17 cellular contexts compared by ENCODE assay signal in the genomic region with DNA sequence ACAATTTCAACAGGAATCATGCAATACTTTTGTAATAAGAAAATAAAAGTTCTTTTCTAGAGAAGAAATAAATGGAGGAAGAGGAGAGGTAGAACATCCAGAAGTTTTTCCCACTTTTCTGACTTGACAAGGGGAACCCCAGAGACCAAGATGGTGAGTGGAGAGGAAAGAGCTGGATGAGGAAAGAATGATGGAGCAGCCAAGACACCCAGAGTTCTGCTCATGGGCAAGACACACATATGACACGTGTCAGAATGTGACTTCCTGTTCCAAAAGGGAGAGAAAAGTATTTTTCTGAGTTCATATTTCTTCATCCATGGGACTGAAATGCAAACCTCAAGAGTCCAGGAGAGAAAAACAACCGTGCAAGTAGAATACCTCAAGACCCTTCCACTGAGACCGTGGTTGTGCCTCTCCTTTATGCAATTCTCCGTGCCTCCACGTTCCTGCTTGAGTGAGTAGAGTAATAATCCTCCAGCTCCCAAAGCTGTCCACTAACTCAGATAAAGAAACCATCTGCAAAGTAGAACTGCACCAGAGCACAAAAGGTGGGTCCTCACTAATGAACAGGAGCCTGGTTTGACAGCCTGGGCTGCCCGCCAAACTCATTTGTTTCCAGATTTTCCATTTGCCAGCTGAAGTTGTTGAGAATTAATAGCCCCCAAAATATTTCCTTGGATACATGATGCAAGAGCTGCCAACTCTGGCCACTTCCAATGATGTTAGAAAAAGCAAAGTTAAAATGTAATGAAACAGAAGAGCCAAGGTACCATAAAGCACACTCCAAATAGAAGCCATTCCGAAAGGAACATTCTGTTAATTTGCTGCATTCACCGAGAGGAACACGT.
DNase-seq lines count a peak whose midpoint lies in the region; ATAC-seq and TF ChIP-seq lines count a peak whose summit lies in the region.
"Had no signal": no experiment of that assay in that cellular context is flagged by ENCODE, and none has a peak within 500 bp of the region (broad histone marks: within the 10 kb centered on the region; RNA-seq: fewer than 3 reads in every experiment).

No MANE protein-coding gene starts in this region.

- in situ Hi-C loops in GM13976 (cut with MboI; ENCODE audit: low sequenced_read_pairs, unreplicated experiment): no loop called here

- TF ChIP-seq CTCF in GM13976 (IDR thresholded peaks at IDR 0.05; ENCODE audit: borderline replicate concordance, control extremely low read depth, extremely low read depth, insufficient read depth, missing control alignments): no peak

- H3K4me3 ChIP-seq in right cardiac atrium (ENCODE audit: low read length): no peak overlapping the region
- H3K4me3 ChIP-seq: HAP-1, PC-9 had no signal

- H3K27ac ChIP-seq in right cardiac atrium (ENCODE audit: low read length): no peak overlapping the region
- H3K27ac ChIP-seq: PC-9 had no signal

- no peaks in the 10 kb centered on the region for H3K27me3 Mint-ChIP-seq in stimulated activated memory B cell treated with anti-CD40 and anti-IgM and Interleukin-4, amounts not matched to agents 10 μg/mL and 1 μg/mL and 100 μg/mL, for 72 hours
- H3K27me3 Mint-ChIP-seq: CD4-positive, CD25-positive, alpha-beta regulatory T cell had no signal

- H3K4me1 Mint-ChIP-seq in stimulated activated memory B cell treated with anti-CD40 and anti-IgM and Interleukin-4, amounts not matched to agents 10 μg/mL and 1 μg/mL and 100 μg/mL, for 72 hours: no peaks in the 10 kb centered on the region
- H3K4me1 Mint-ChIP-seq: CD4-positive, CD25-positive, alpha-beta regulatory T cell had no signal

- no peak overlapping the region for H3K4me3 Mint-ChIP-seq in stimulated activated memory B cell treated with anti-CD40 and anti-IgM and Interleukin-4, amounts not matched to agents 10 μg/mL and 1 μg/mL and 100 μg/mL, for 72 hours
- H3K4me3 Mint-ChIP-seq: CD4-positive, CD25-positive, alpha-beta regulatory T cell had no signal

- no peak overlapping the region for H3K27ac Mint-ChIP-seq in stimulated activated memory B cell treated with anti-CD40 and anti-IgM and Interleukin-4, amounts not matched to agents 10 μg/mL and 1 μg/mL and 100 μg/mL, for 72 hours
- H3K27ac Mint-ChIP-seq: CD4-positive, CD25-positive, alpha-beta regulatory T cell had no signal

- no peaks in the 10 kb centered on the region for H3K36me3 Mint-ChIP-seq in stimulated activated memory B cell treated with anti-CD40 and anti-IgM and Interleukin-4, amounts not matched to agents 10 μg/mL and 1 μg/mL and 100 μg/mL, for 72 hours
- H3K36me3 Mint-ChIP-seq: CD4-positive, CD25-positive, alpha-beta regulatory T cell had no signal

- H3K9me3 Mint-ChIP-seq in stimulated activated memory B cell treated with anti-CD40 and anti-IgM and Interleukin-4, amounts not matched to agents 10 μg/mL and 1 μg/mL and 100 μg/mL, for 72 hours: peaks cover 24% of the 10 kb centered on the region

- H3K27me3 ChIP-seq in right cardiac atrium (ENCODE audit: control insufficient read depth, insufficient read depth): no peaks in the 10 kb centered on the region

- peaks cover 2% of the 10 kb centered on the region for H3K4me1 ChIP-seq in right cardiac atrium (ENCODE audit: control insufficient read depth, insufficient read depth, low read length)
- H3K4me1 ChIP-seq: HAP-1 had no signal

- 59% methylated on average over 9 of the region's 9 CpGs for WGBS in right cardiac atrium

- intact Hi-C loops in right cardiac atrium (cut with DNase I): no loop called here

- peak; percentile 23 to 45 for ATAC-seq in right cardiac atrium
- ATAC-seq in stimulated activated memory B cell treated with anti-CD40 and anti-IgM and Interleukin-4, amounts not matched to agents 10 μg/mL and 1 μg/mL and 100 μg/mL, for 72 hours: no peak

- peaks cover 2% of the 10 kb centered on the region for H3K9me3 ChIP-seq in right cardiac atrium (ENCODE audit: control insufficient read depth, low read length)
- H3K9me3 ChIP-seq: HAP-1 had no signal

- peak; percentile 94 for DNase-seq in NCI-H1105 treated with DMSO at 0.1 percent for 48 hours (lab: John Stamatoyannopoulos, UW)
- peak; percentile 42 for DNase-seq in astrocyte of the hippocampus (ENCODE audit: low read depth, low spot score)
- DNase-seq in right cardiac atrium: peak in 1 of 3 donors; percentile 55
- peak; percentile 24 for DNase-seq in superior temporal gyrus (ENCODE audit: extremely low spot score)
- DNase-seq in activated gamma-delta T cell (lab: John Stamatoyannopoulos, UW): no peak
- DNase-seq in GM13976 (ENCODE audit: low spot score): no peak
- DNase-seq: ACHN; AML-193; Calu3; CD4-positive, CD25-positive, alpha-beta regulatory T cell; NCI-H1092 treated with DMSO at 0.1 percent for 48 hours; NCI-H187 treated with DMSO at 0.1 percent for 48 hours; NCI-H2171 treated with DMSO at 0.1 percent for 48 hours; NCI-H446 treated with DMSO at 0.1 percent for 48 hours; PC-9 had no signal

Comparison
In these comparisons a context has a peak if more than half of its experiments do, and no peak if none do; other contexts are left out.
1. DNase-seq: peak in NCI-H1105 treated with DMSO at 0.1 percent for 48 hours (single experiment), astrocyte of the hippocampus (single experiment) and superior temporal gyrus (single experiment); none in activated gamma-delta T cell (single experiment) and GM13976 (single experiment).